Comparison of ENCODE assay signal across 8 cellular contexts in the genomic region with DNA sequence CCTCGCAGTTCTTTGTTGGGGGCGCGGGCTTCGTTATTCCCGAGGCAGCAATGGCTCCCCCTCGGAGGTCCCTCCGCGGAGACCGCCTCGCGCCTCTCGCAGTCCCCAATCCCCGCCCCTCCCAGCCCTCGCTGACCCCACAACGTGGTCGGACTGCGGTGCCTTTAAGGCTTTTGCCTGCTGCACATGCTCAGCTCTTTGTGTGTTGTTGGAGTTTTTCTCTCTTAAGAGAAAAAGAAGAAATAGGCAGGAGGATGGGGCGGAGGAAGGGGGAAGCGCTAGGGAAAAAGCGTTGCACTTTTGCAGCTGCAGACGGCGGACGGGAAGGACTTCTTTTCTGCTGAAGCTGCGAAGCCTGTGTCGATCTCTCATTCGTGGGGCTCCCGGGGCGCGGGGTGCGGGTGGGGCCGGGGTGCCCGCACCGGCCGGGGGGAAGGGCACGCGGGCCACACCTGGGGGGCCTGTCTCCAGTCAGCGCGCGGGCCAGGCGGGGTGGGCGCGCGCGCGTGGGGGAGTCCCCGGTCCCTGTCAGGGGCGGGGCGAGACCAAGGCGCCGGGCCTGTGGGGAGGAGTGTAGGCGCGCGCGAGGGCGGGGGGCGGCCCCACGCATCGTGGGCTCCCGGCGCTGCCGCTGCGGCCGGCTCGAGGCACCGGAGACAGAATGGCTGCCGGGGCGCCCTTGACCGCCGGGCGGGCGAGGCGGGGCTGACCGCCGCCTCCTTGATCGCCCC. TPM values are rescaled to one million over a fixed set of nuclear protein-coding genes. Genes with fewer than 3 reads are reported as not detected.
DNase-seq lines count a peak whose midpoint lies in the region; ATAC-seq and TF ChIP-seq lines count a peak whose summit lies in the region.

No MANE protein-coding gene starts in this region.

- BruUV-seq in Caco-2 (replicated peaks; lab: Mats Ljungman, UMichigan) = no TSS peak

- DNase-seq in Caco-2 = peak in 1 of 2 experiments; percentile 16
- DNase-seq in SK-N-DZ (ENCODE audit: low spot score) = peak; percentile 74
- peak in 41 of 61 donors; percentile 16 to 85 (median 55) for DNase-seq in caudate nucleus (lab: John Stamatoyannopoulos, UW)
- no peak for DNase-seq in kidney epithelial cell (ENCODE audit: low read depth)
- DNase-seq in stimulated activated CD4-positive, alpha-beta T cell treated with anti-CD3 and anti-CD28 coated beads, TNF-alpha, amount 100 ng/mL, for 4 hours (ENCODE audit: low read depth in 3 of 3) = peak in 2 of 3 experiments; percentile 1 to 22
- DNase-seq in OCI-M2 (lab: John Stamatoyannopoulos, UW; ENCODE audit: unreplicated experiment) = no peak

- peak overlapping the region; percentile 77 for H3K4me3 Mint-ChIP-seq in Caco-2 (ENCODE audit: unreplicated experiment)

- H3K27me3 Mint-ChIP-seq in Caco-2 (ENCODE audit: insufficient read depth, unreplicated experiment) = peaks cover 46% of the 10 kb centered on the region

- H3K9me3 Mint-ChIP-seq in Caco-2 (ENCODE audit: unreplicated experiment) = peaks cover under 1% of the 10 kb centered on the region

- peaks cover 5% of the 10 kb centered on the region; the same call in 1 of the 2 replicates for H3K9me3 ChIP-seq in Caco-2

- intact Hi-C loops in Caco-2 (cut with micrococcal nuclease; ENCODE audit: unreplicated experiment) = loop anchor here (10.0 kb wide), 1 partner anchor 218 kb away; no protein-coding TSS in a partner anchor

- H3K27ac Mint-ChIP-seq in Caco-2 (ENCODE audit: unreplicated experiment) = no peak overlapping the region

- H3K27ac ChIP-seq in caudate nucleus (ENCODE audit: low read depth, low read length) = peak overlapping the region; percentile 44

- POLR2A ChIA-PET in Caco-2 (lab: Charles Lee) = no interaction called here

- H3K36me3 ChIP-seq in Caco-2 (ENCODE audit: control insufficient read depth, insufficient read depth, low read length) = no peaks in the 10 kb centered on the region
- no peaks in the 10 kb centered on the region for H3K36me3 ChIP-seq in kidney epithelial cell (ENCODE audit: control insufficient read depth, insufficient read depth, low read length)

- H3K27me3 ChIP-seq in Caco-2 (replicated peaks; ENCODE audit: control insufficient read depth, insufficient read depth, low read length) (peaks cover 1% of the 10 kb centered on the region), kidney epithelial cell (ENCODE audit: control insufficient read depth, insufficient read depth, low read length) (no peaks in the 10 kb centered on the region)

- H3K4me3 ChIP-seq in Caco-2 (ENCODE audit: low read depth, low read length) (peak overlapping the region; percentile 57), kidney epithelial cell (ENCODE audit: low read depth, low read length) (peak overlapping the region; percentile 72)

- ATAC-seq in GM19372 (IDR thresholded peaks at IDR 0.05; ENCODE audit: low read depth, unreplicated experiment) = peak; percentile 71
- ATAC-seq in HG03354 (IDR thresholded peaks at IDR 0.05; ENCODE audit: poor library complexity, severe bottlenecking, unreplicated experiment) = peak; percentile 75

- H3K36me3 Mint-ChIP-seq in Caco-2 (ENCODE audit: insufficient read depth, unreplicated experiment) = no peaks in the 10 kb centered on the region

- no peaks in the 10 kb centered on the region for H3K4me1 ChIP-seq in Caco-2

- no peaks in the 10 kb centered on the region for H3K4me1 Mint-ChIP-seq in Caco-2 (ENCODE audit: low read depth, unreplicated experiment)

- TF ChIP-seq CTCF in Caco-2 (IDR thresholded peaks at IDR 0.05; ENCODE audit: insufficient read depth in 1 of 2, low read depth in 1 of 2, low read length in 1 of 2, severe bottlenecking in 1 of 2, unreplicated experiment in 1 of 2) (no peak), kidney epithelial cell (IDR thresholded peaks at IDR 0.05; ENCODE audit: insufficient read depth, low read length, poor library complexity, severe bottlenecking) (no peak)

- CTCF ChIA-PET in Caco-2 (lab: Charles Lee) = no interaction called here

RNA-seq across cellular contexts. Expression of gene ATRNL1, which starts 0.4 kb away (rescaled TPM):
- not detected in 2 replicates for total RNA-seq in Caco-2 (2022)
- 14.6 and 15.4 TPM in 2 replicates for polyA plus RNA-seq in SK-N-DZ (2014; cell fraction: cytosol; rRNA removed)
- 13.1 and 14.3 TPM in 2 replicates for polyA plus RNA-seq in SK-N-DZ (2014; cell fraction: nucleus; rRNA removed)
- 5.1 and 11.4 TPM in 2 replicates for total RNA-seq in kidney epithelial cell

Comparison
In these comparisons a context has a peak if more than half of its experiments do, and no peak if none do; other contexts are left out.
1. DNase-seq: peak in SK-N-DZ (single experiment), caudate nucleus (41 of 61) and stimulated activated CD4-positive, alpha-beta T cell treated with anti-CD3 and anti-CD28 coated beads, TNF-alpha, amount 100 ng/mL, for 4 hours (2 of 3); none in kidney epithelial cell (single experiment) and OCI-M2 (single experiment).